In the genomic region with DNA sequence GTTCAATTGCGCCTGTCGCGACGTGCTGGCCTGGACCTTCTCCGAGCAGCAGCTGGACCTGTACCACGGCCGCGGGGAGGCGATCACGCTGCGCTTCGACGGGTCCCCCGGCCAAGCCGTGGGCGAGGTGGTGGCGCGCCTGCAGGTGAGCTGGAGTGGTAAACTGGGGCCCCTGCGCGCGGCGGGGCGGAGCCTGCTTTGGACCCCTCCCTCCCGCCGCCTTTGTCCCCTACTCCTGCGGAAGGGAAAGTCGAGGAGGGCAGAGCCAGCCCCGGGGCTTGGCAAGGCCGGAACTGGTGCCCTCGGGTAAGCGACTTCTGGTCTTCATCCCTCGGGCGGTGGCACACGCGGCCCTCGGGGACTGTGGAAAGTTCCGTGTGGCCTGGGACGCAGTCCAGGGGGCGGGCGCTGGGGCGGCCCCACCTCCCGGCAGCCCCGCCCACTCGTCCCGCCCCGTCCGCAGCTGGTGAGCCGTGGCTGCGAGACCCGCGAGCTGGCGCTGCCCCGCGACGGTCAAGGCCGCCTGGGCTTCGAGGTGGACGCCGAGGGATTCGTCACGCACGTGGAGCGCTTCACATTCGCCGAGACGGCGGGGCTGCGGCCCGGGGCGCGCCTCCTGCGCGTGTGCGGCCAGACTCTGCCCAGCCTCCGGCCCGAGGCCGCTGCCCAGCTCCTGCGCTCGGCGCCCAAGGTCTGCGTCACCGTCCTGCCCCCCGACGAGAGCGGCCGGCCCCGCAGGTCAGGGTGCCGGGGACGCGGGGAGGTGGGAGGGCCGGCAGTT, we compare ENCODE assay signal across 8 cellular contexts. TPM values are rescaled to one million over a fixed set of nuclear protein-coding genes. Genes with fewer than 3 reads are reported as not detected.
A peak's percentile ranks its signal among the peaks of the same experiment; 100 is the strongest.
DNase-seq lines count a peak whose midpoint lies in the region; ATAC-seq and TF ChIP-seq lines count a peak whose summit lies in the region.

No MANE protein-coding gene starts in this region.

- H3K9me3 ChIP-seq in ovary: no peaks in the 10 kb centered on the region

- peak; percentile 28 to 43 for ATAC-seq in left cardiac atrium
- no peak for ATAC-seq in GM18511 (IDR thresholded peaks at IDR 0.05; ENCODE audit: unreplicated experiment)

- intact Hi-C loops in left cardiac atrium (cut with DNase I) (no loop called here), ovary (cut with DNase I) (no loop called here)

- H3K4me3 ChIP-seq in ovary: peak overlapping the region; percentile 23

- H3K4me1 ChIP-seq in ovary (ENCODE audit: insufficient read depth): peaks cover 17% of the 10 kb centered on the region

- TF ChIP-seq CTCF in C4-2B (conservative IDR thresholded peaks at IDR 0.05) (no peak), ovary (IDR thresholded peaks at IDR 0.05) (no peak)

- no peaks in the 10 kb centered on the region for H3K27me3 ChIP-seq in ovary

- peak overlapping the region; percentile 70 for H3K27ac ChIP-seq in C4-2B
- peak overlapping the region; percentile 61 to 81 for H3K27ac ChIP-seq in ovary

- no peak for TF ChIP-seq EP300 in ovary (IDR thresholded peaks at IDR 0.05)

- WGBS in ovary, 3 donors: 18 to 36% (median 26%) methylated on average over 67 to 91 of the region's 91 CpGs

- no peak for TF ChIP-seq POLR2A in ovary (IDR thresholded peaks at IDR 0.05)

- no peaks in the 10 kb centered on the region for H3K36me3 ChIP-seq in ovary

- peak; percentile 34 to 59 for DNase-seq in SW 1271 (lab: John Stamatoyannopoulos, UW)
- DNase-seq in left cardiac atrium: no peak
- peak; percentile 74 to 85 (median 83) for DNase-seq in ovary
- DNase-seq in NCI-H1105 (lab: John Stamatoyannopoulos, UW): no peak
- DNase-seq in activated CD4-positive, alpha-beta T cell treated with anti-CD3 and anti-CD28 coated beads, Interleukin-2, amount 50 U/mL, for 48 hours: no peak
- DNase-seq in activated CD8-positive, alpha-beta memory T cell treated with anti-CD3 and anti-CD28 coated beads, Interleukin-2, amount 50 U/mL, for 48 hours: no peak

RNA-seq across cellular contexts. Expression of a gene that starts 9.2 kb away (rescaled TPM):
- total RNA-seq in left cardiac atrium (10 to 100 TPM; 31.7 to 33.0 TPM), ovary (10 to 100 TPM; 15.0 to 48.2 (median 42.6) TPM)
- 10 to 100 TPM; 10.0 to 26.7 TPM for polyA plus RNA-seq in ovary

RNA-seq across cellular contexts. Expression of a gene that starts 15.6 kb away (rescaled TPM):
- 10 to 100 TPM; 36.1 to 56.2 TPM for total RNA-seq in left cardiac atrium
- total RNA-seq in ovary: 100 to 1,000 TPM in 1 of 7 donors, 10 to 100 TPM in 6; 50.8 to 102 (median 91.6) TPM
- 10 to 100 TPM; 52.0 to 55.0 TPM for polyA plus RNA-seq in ovary

RNA-seq across cellular contexts. Expression of a gene that starts 31.5 kb away (rescaled TPM):
- 10 to 100 TPM; 15.1 to 16.7 TPM for total RNA-seq in left cardiac atrium
- 10 to 100 TPM; 10.6 to 42.1 (median 28.2) TPM for total RNA-seq in ovary
- polyA plus RNA-seq in ovary: 10 to 100 TPM in 1 of 2 donors, 1 to 10 TPM in 1; 3.3 to 14.8 TPM

RNA-seq across cellular contexts. Expression of a gene that starts 33.1 kb away (rescaled TPM):
- 10 to 100 TPM; 42.8 to 44.7 TPM for total RNA-seq in left cardiac atrium
- total RNA-seq in ovary: 10 to 100 TPM; 23.2 to 51.9 (median 46.0) TPM
- polyA plus RNA-seq in ovary: 10 to 100 TPM in 1 of 2 donors, 1 to 10 TPM in 1; 6.7 to 27.9 TPM

RNA-seq across cellular contexts. Expression of a gene that starts 51.5 kb away (rescaled TPM):
- total RNA-seq in left cardiac atrium (under 1 TPM; 0.31 to 0.53 TPM), ovary (1 to 10 TPM in 3 of 7 donors, under 1 TPM in 4; 0.65 to 4.0 (median 0.95) TPM)
- polyA plus RNA-seq in ovary: 1 to 10 TPM in 1 of 2 donors, not detected in 1; 1.5 TPM

Comparison
In these comparisons a context has a peak if more than half of its experiments do, and no peak if none do; other contexts are left out.
1. DNase-seq: peak in SW 1271 (2 of 2) and ovary (5 of 5); none in left cardiac atrium (single experiment), NCI-H1105 (single experiment), activated CD4-positive, alpha-beta T cell treated with anti-CD3 and anti-CD28 coated beads, Interleukin-2, amount 50 U/mL, for 48 hours (0 of 2) and activated CD8-positive, alpha-beta memory T cell treated with anti-CD3 and anti-CD28 coated beads, Interleukin-2, amount 50 U/mL, for 48 hours (single experiment).